8 cellular contexts compared by ENCODE assay signal in genomic region chrX:38560776-38561125, GRCh38. TPM values are rescaled to one million over a fixed set of nuclear protein-coding genes. Genes with fewer than 3 reads are reported as not detected.
DNase-seq lines count a peak whose midpoint lies in the region; ATAC-seq and TF ChIP-seq lines count a peak whose summit lies in the region.

No MANE protein-coding gene starts in this region.

- peak; percentile 75 for DNase-seq in NCI-H748 (lab: John Stamatoyannopoulos, UW; ENCODE audit: unreplicated experiment)
- no peak for DNase-seq in NCI-H748 treated with DMSO at 0.1 percent for 48 hours (lab: John Stamatoyannopoulos, UW)
- no peak for DNase-seq in WTC11 (ENCODE audit: low spot score)
- no peak for DNase-seq in stimulated activated naive CD8-positive, alpha-beta T cell treated with anti-CD3 and anti-CD28 coated beads, Interleukin-15, amount 100 ng/mL, for 72 hours
- no peak for DNase-seq in retina
- no peak for DNase-seq in activated effector memory CD4-positive, alpha-beta T cell treated with Interleukin-2 at 50 U/mL for 16 hours

- no peaks in the 10 kb centered on the region for H3K9me3 Mint-ChIP-seq in WTC11
- H3K9me3 Mint-ChIP-seq in stimulated activated naive CD8-positive, alpha-beta T cell treated with anti-CD3 and anti-CD28 coated beads, Interleukin-15, amount 100 ng/mL, for 72 hours: no peaks in the 10 kb centered on the region

- H3K27ac Mint-ChIP-seq in WTC11: no peak overlapping the region
- H3K27ac Mint-ChIP-seq in stimulated activated naive CD8-positive, alpha-beta T cell treated with anti-CD3 and anti-CD28 coated beads, Interleukin-15, amount 100 ng/mL, for 72 hours: no peak overlapping the region

- POLR2A ChIA-PET in WTC11 (lab: Charles Lee): no interaction called here

- H3K4me1 Mint-ChIP-seq in WTC11: peaks cover 9% of the 10 kb centered on the region; the same call in 1 of the 2 replicates
- no peaks in the 10 kb centered on the region for H3K4me1 Mint-ChIP-seq in stimulated activated naive CD8-positive, alpha-beta T cell treated with anti-CD3 and anti-CD28 coated beads, Interleukin-15, amount 100 ng/mL, for 72 hours

- peak overlapping the region; percentile 50 for H3K4me3 Mint-ChIP-seq in WTC11
- H3K4me3 Mint-ChIP-seq in stimulated activated naive CD8-positive, alpha-beta T cell treated with anti-CD3 and anti-CD28 coated beads, Interleukin-15, amount 100 ng/mL, for 72 hours: peak overlapping the region; percentile 64 to 71

- CTCF ChIA-PET in WTC11 (lab: Charles Lee): interaction anchor here (1.0 kb wide), 1 partner anchor 8 kb away, joined by 3 read pairs; no protein-coding TSS in a partner anchor

- no peak for TF ChIP-seq CTCF in WTC11 (IDR thresholded peaks at IDR 0.05)

- ATAC-seq in WTC11 (no peak), HG03520 (IDR thresholded peaks at IDR 0.05; ENCODE audit: unreplicated experiment) (no peak)
- ATAC-seq in stimulated activated naive CD8-positive, alpha-beta T cell treated with anti-CD3 and anti-CD28 coated beads, Interleukin-15, amount 100 ng/mL, for 72 hours: no peak

- no peaks in the 10 kb centered on the region for H3K36me3 Mint-ChIP-seq in WTC11

- H3K27me3 Mint-ChIP-seq in WTC11 (ENCODE audit: low read depth): peaks cover 21% of the 10 kb centered on the region
- H3K27me3 Mint-ChIP-seq in stimulated activated naive CD8-positive, alpha-beta T cell treated with anti-CD3 and anti-CD28 coated beads, Interleukin-15, amount 100 ng/mL, for 72 hours: peaks cover 7% of the 10 kb centered on the region

- peak overlapping the region; percentile 17 for H3K4me3 ChIP-seq in iPS-11a (ENCODE audit: low read depth, low read length)

TF ChIP-seq in WTC11, 78 proteins besides CTCF, POLR2A, EP300 and RAD21:
- TF ChIP-seq FOXJ3 (CRISPR knock-in tag; IDR thresholded peaks at IDR 0.05; ENCODE audit: borderline replicate concordance) (no peak), ZNF121 (CRISPR knock-in tag; IDR thresholded peaks at IDR 0.05) (no peak), ZNF232 (CRISPR knock-in tag; IDR thresholded peaks at IDR 0.05) (no peak), CREB1 (CRISPR knock-in tag; IDR thresholded peaks at IDR 0.05) (no peak), PRDM15 (CRISPR knock-in tag; IDR thresholded peaks at IDR 0.05) (no peak), ARID4B (CRISPR knock-in tag; IDR thresholded peaks at IDR 0.05; ENCODE audit: borderline replicate concordance) (no peak), TEAD4 (CRISPR knock-in tag; IDR thresholded peaks at IDR 0.05) (no peak), ESRRA (CRISPR knock-in tag; IDR thresholded peaks at IDR 0.05; ENCODE audit: borderline replicate concordance) (no peak), ZNF671 (CRISPR knock-in tag; IDR thresholded peaks at IDR 0.05) (no peak), TCF7 (CRISPR knock-in tag; IDR thresholded peaks at IDR 0.05; ENCODE audit: low read depth) (no peak)
- TF ChIP-seq, protein P1, sequence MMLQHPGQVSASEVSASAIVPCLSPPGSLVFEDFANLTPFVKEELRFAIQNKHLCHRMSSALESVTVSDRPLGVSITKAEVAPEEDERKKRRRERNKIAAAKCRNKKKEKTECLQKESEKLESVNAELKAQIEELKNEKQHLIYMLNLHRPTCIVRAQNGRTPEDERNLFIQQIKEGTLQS (CRISPR knock-in tag; conservative IDR thresholded peaks at IDR 0.05): no peak
- TF ChIP-seq, protein P2, sequence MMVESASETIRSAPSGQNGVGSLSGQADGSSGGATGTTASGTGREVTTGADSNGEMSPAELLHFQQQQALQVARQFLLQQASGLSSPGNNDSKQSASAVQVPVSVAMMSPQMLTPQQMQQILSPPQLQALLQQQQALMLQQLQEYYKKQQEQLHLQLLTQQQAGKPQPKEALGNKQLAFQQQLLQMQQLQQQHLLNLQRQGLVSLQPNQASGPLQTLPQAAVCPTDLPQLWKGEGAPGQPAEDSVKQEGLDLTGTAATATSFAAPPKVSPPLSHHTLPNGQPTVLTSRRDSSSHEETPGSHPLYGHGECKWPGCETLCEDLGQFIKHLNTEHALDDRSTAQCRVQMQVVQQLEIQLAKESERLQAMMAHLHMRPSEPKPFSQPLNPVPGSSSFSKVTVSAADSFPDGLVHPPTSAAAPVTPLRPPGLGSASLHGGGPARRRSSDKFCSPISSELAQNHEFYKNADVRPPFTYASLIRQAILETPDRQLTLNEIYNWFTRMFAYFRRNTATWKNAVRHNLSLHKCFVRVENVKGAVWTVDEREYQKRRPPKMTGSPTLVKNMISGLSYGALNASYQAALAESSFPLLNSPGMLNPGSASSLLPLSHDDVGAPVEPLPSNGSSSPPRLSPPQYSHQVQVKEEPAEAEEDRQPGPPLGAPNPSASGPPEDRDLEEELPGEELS (CRISPR knock-in tag; IDR thresholded peaks at IDR 0.05): no peak
- TF ChIP-seq, protein P3, sequence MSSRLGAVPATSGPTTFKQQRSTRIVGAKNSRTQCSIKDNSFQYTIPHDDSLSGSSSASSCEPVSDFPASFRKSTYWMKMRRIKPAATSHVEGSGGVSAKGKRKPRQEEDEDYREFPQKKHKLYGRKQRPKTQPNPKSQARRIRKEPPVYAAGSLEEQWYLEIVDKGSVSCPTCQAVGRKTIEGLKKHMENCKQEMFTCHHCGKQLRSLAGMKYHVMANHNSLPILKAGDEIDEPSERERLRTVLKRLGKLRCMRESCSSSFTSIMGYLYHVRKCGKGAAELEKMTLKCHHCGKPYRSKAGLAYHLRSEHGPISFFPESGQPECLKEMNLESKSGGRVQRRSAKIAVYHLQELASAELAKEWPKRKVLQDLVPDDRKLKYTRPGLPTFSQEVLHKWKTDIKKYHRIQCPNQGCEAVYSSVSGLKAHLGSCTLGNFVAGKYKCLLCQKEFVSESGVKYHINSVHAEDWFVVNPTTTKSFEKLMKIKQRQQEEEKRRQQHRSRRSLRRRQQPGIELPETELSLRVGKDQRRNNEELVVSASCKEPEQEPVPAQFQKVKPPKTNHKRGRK (CRISPR knock-in tag; IDR thresholded peaks at IDR 0.05; ENCODE audit: borderline replicate concordance): no peak
- TF ChIP-seq, protein P4, sequence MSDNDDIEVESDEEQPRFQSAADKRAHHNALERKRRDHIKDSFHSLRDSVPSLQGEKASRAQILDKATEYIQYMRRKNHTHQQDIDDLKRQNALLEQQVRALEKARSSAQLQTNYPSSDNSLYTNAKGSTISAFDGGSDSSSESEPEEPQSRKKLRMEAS (CRISPR knock-in tag; IDR thresholded peaks at IDR 0.05): no peak

RNA-seq across cellular contexts. Expression of gene TSPAN7, which starts 0.6 kb away (rescaled TPM):
- 10.8 to 15.7 TPM (median 14.9 TPM) in 3 replicates for total RNA-seq in WTC11 (2021)
